Comparison of ENCODE assay signal across 10 cellular contexts in the genomic region with DNA sequence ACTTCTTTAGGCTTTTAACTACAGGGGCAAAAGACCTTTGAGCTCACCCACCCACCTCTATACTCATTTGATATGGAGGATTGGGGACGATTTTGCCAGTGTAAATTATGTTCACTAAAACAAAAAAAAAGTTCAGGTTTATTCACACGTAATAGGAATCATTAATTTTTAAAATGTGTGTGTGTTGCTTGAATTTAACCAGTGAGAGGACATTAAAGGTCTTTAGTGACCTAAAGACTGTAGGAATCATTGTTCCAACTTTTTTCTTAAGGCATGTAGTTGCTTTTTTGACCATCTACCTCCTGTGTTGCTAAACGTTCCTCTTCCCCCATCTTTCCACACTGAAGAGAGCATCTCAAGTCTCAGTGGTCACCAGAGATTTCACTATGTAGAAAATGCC. TPM values are rescaled to one million over a fixed set of nuclear protein-coding genes. Genes with fewer than 3 reads are reported as not detected.
A peak's percentile ranks its signal among the peaks of the same experiment; 100 is the strongest.
DNase-seq lines count a peak whose midpoint lies in the region; ATAC-seq and TF ChIP-seq lines count a peak whose summit lies in the region.
"Had no signal": no experiment of that assay in that cellular context is flagged by ENCODE, and none has a peak within 500 bp of the region (broad histone marks: within the 10 kb centered on the region; RNA-seq: fewer than 3 reads in every experiment).

No MANE protein-coding gene starts in this region.

- no peaks in the 10 kb centered on the region for H3K9me3 ChIP-seq in HUES6 (ENCODE audit: control insufficient read depth, insufficient read depth, low read depth, low read length)
- H3K9me3 ChIP-seq: tibial artery had no signal

- H3K18ac ChIP-seq in mesendoderm (ENCODE audit: low read length): no peak overlapping the region

- H2BK120ac ChIP-seq in mesendoderm (ENCODE audit: low read depth, low read length): no peak overlapping the region

- H3K23ac ChIP-seq in mesendoderm (ENCODE audit: low read length): no peak overlapping the region

- TF ChIP-seq CTCF in brain microvascular endothelial cell (IDR thresholded peaks at IDR 0.05; ENCODE audit: low read depth, low read length, missing control alignments): no peak

- no peak overlapping the region for H3K4ac ChIP-seq in mesendoderm (ENCODE audit: low read depth, low read length)

- peaks cover 3% of the 10 kb centered on the region for H3K79me1 ChIP-seq in mesendoderm (ENCODE audit: low read length)

- no peak overlapping the region for H3K56ac ChIP-seq in mesendoderm (ENCODE audit: low read length)

- no CpG with 5 or more reads among the region's 3 CpGs for WGBS in mesendoderm (ENCODE audit: extremely low coverage, insufficient coverage, low lambda C conversion rate)

- peak overlapping the region; percentile 84 for H4K8ac ChIP-seq in mesendoderm (ENCODE audit: low read depth, low read length)

- H2AK5ac ChIP-seq in mesendoderm (ENCODE audit: low read length): no peak overlapping the region

- no peak for ATAC-seq in HG03280 (IDR thresholded peaks at IDR 0.05; ENCODE audit: unreplicated experiment)
- no peak for ATAC-seq in HG03095 (IDR thresholded peaks at IDR 0.05; ENCODE audit: unreplicated experiment)

- H3K9ac ChIP-seq in HUES6 (ENCODE audit: low read length) (peak overlapping the region; percentile 90), mesendoderm (ENCODE audit: low read length) (peak overlapping the region; percentile 8)

- H3K4me3 ChIP-seq in ACC112 (ENCODE audit: low read depth, low read length): peak overlapping the region; percentile 90
- H3K4me3 ChIP-seq in HUES6 (ENCODE audit: low read depth, low read length): peak overlapping the region; percentile 87
- peak overlapping the region; percentile 99 for H3K4me3 ChIP-seq in brain microvascular endothelial cell (ENCODE audit: low read depth, low read length)
- H3K4me3 ChIP-seq in mesendoderm (ENCODE audit: low read length): no peak overlapping the region

- in situ Hi-C loops in brain microvascular endothelial cell (cut with HindIII; ENCODE audit: low pct_ligation_motif_present, low sequenced_read_pairs): no loop called here

- H3K27ac ChIP-seq in ACC112 (ENCODE audit: low read depth, low read length): no peak overlapping the region
- H3K27ac ChIP-seq in HUES6 (ENCODE audit: low read depth, low read length): no peak overlapping the region; the same call in 1 of the 2 replicates
- no peak overlapping the region for H3K27ac ChIP-seq in brain microvascular endothelial cell
- H3K27ac ChIP-seq in mesendoderm (ENCODE audit: low read depth, low read length): no peak overlapping the region

- H2BK5ac ChIP-seq in mesendoderm (ENCODE audit: low read length): no peak overlapping the region

- peaks cover 44% of the 10 kb centered on the region for H3K79me2 ChIP-seq in ACC112 (ENCODE audit: control insufficient read depth, insufficient read depth, low read length, unreplicated experiment)
- H3K79me2 ChIP-seq in mesendoderm (ENCODE audit: control insufficient read depth, insufficient read depth, low read length): peaks cover 27% of the 10 kb centered on the region

- no peak overlapping the region for H2AFZ ChIP-seq in ACC112 (ENCODE audit: low read length, unreplicated experiment)

- no peaks in the 10 kb centered on the region for H3K27me3 ChIP-seq in ACC112 (ENCODE audit: insufficient read depth, low read length)
- no peaks in the 10 kb centered on the region for H3K27me3 ChIP-seq in HUES6 (ENCODE audit: control insufficient read depth, insufficient read depth, low read length)
- H3K27me3 ChIP-seq in brain microvascular endothelial cell (replicated peaks): no peaks in the 10 kb centered on the region
- H3K27me3 ChIP-seq in mesendoderm (ENCODE audit: insufficient read depth, low read length, poor library complexity): no peaks in the 10 kb centered on the region
- H3K27me3 ChIP-seq: tibial artery had no signal

- H3K4me1 ChIP-seq in ACC112 (ENCODE audit: control insufficient read depth, insufficient read depth, low read length, unreplicated experiment): peaks cover 16% of the 10 kb centered on the region
- peaks cover 4% of the 10 kb centered on the region; the same call in 1 of the 2 replicates for H3K4me1 ChIP-seq in HUES6 (ENCODE audit: control insufficient read depth, insufficient read depth, low read length)
- peaks cover 3% of the 10 kb centered on the region for H3K4me1 ChIP-seq in mesendoderm (ENCODE audit: control insufficient read depth, low read depth, low read length)

- peak overlapping the region; percentile 13 for H3K4me2 ChIP-seq in mesendoderm (ENCODE audit: low read length)

- DNase-seq in brain microvascular endothelial cell (no peak), mesendoderm (no peak), SKM-1 (lab: John Stamatoyannopoulos, UW; ENCODE audit: unreplicated experiment) (no peak), NCI-H748 (lab: John Stamatoyannopoulos, UW; ENCODE audit: unreplicated experiment) (no peak)
- DNase-seq: NCI-H526 treated with DMSO at 0.1 percent for 48 hours, tibial artery had no signal

- H4K5ac ChIP-seq in mesendoderm (ENCODE audit: low read length): no peak overlapping the region

- H2BK15ac ChIP-seq in mesendoderm (replicated peaks; ENCODE audit: low read depth): no peak overlapping the region

- H3K36me3 ChIP-seq in ACC112 (ENCODE audit: insufficient read depth, low read length) (peaks cover 32% of the 10 kb centered on the region), HUES6 (ENCODE audit: control insufficient read depth, insufficient read depth, low read length) (peaks cover 50% of the 10 kb centered on the region), brain microvascular endothelial cell (replicated peaks) (peaks cover 32% of the 10 kb centered on the region), mesendoderm (ENCODE audit: control insufficient read depth, insufficient read depth, low read length) (peaks cover 3% of the 10 kb centered on the region)

RNA-seq across cellular contexts. Expression of gene SSBP1, which starts 1.1 kb away (rescaled TPM):
- polyA plus RNA-seq in mesendoderm (2013, experiment 1 of 2): 638 TPM
- 630 TPM for polyA plus RNA-seq in mesendoderm (2013, experiment 2 of 2)

RNA-seq across cellular contexts. Expression of gene TAS2R3, which starts 24.6 kb away (rescaled TPM):
- polyA plus RNA-seq in mesendoderm (2013, experiment 1 of 2): not detected
- polyA plus RNA-seq in mesendoderm (2013, experiment 2 of 2): not detected

RNA-seq across cellular contexts. Expression of gene WEE2, which starts 31.1 kb away (rescaled TPM):
- polyA plus RNA-seq in mesendoderm (2013, experiment 1 of 2): not detected
- polyA plus RNA-seq in mesendoderm (2013, experiment 2 of 2): not detected

RNA-seq across cellular contexts. Expression of gene TAS2R4, which starts 37.2 kb away (rescaled TPM):
- 0.06 TPM for polyA plus RNA-seq in mesendoderm (2013, experiment 1 of 2)
- polyA plus RNA-seq in mesendoderm (2013, experiment 2 of 2): 0.10 TPM

RNA-seq across cellular contexts. Expression of gene DENND11, which starts 37.3 kb away (rescaled TPM):
- 11.1 TPM for polyA plus RNA-seq in mesendoderm (2013, experiment 1 of 2)
- polyA plus RNA-seq in mesendoderm (2013, experiment 2 of 2): 10.9 TPM
